In genomic region chr5:1507016-1507375, GRCh38 we compare ENCODE assay signal across 18 cellular contexts. TPM values are rescaled to one million over a fixed set of nuclear protein-coding genes. Genes with fewer than 3 reads are reported as not detected.
A peak's percentile ranks its signal among the peaks of the same experiment; 100 is the strongest.
DNase-seq lines count a peak whose midpoint lies in the region; ATAC-seq and TF ChIP-seq lines count a peak whose summit lies in the region.
"Had no signal": no experiment of that assay in that cellular context is flagged by ENCODE, and none has a peak within 500 bp of the region (broad histone marks: within the 10 kb centered on the region; RNA-seq: fewer than 3 reads in every experiment).

No MANE protein-coding gene starts in this region.

- H3K27me3 ChIP-seq in WERI-Rb-1 (ENCODE audit: insufficient read depth, low read depth, severe bottlenecking) (no peaks in the 10 kb centered on the region), iPS-15b (ENCODE audit: control insufficient read depth, insufficient read depth, low read length) (no peaks in the 10 kb centered on the region)
- H3K27me3 ChIP-seq: colonic mucosa had no signal

- DNase-seq in G401 (ENCODE audit: low spot score) (peak; percentile 39), WERI-Rb-1 (peak; percentile 71), posterior vena cava (ENCODE audit: low spot score) (peak; percentile 76), HuH-7.5 (ENCODE audit: low spot score) (no peak), iPS-NIHi7 (ENCODE audit: extremely low spot score) (no peak), left colon (no peak)
- DNase-seq: activated CD8-positive, alpha-beta T cell treated with anti-CD3 and anti-CD28 coated beads for 36 hours; activated naive CD4-positive, alpha-beta T cell treated with anti-CD3 and anti-CD28 coated beads for 36 hours; activated T-cell treated with anti-CD3 and anti-CD28 coated beads, Interleukin-2, amount 50 U/mL, for 1 hour; colonic mucosa; NCI-H1092 treated with DMSO at 0.1 percent for 48 hours; NCI-H2081; NCI-H510A; retina; SHP77 treated with DMSO at 0.1 percent for 48 hours; stimulated activated naive CD4-positive, alpha-beta T cell had no signal

- H3K9me3 ChIP-seq in WERI-Rb-1 (ENCODE audit: severe bottlenecking) (no peaks in the 10 kb centered on the region), iPS-15b (ENCODE audit: control insufficient read depth, insufficient read depth, low read length) (no peaks in the 10 kb centered on the region)
- H3K9me3 ChIP-seq: colonic mucosa had no signal

- H3K4me3 ChIP-seq in WERI-Rb-1 (ENCODE audit: low read depth, low read length) (no peak overlapping the region), iPS-15b (ENCODE audit: low read depth, low read length) (no peak overlapping the region)
- H3K4me3 ChIP-seq: colonic mucosa had no signal

- no peak for TF ChIP-seq CTCF in WERI-Rb-1 (IDR thresholded peaks at IDR 0.05; ENCODE audit: low read depth, low read length)

- ATAC-seq in left colon (no peak), GM18909 (IDR thresholded peaks at IDR 0.05; ENCODE audit: poor library complexity, unreplicated experiment) (no peak)
- ATAC-seq: activated CD8-positive, alpha-beta T cell treated with anti-CD3 and anti-CD28 coated beads for 36 hours had no signal

- peak overlapping the region; percentile 41 for H3K27ac ChIP-seq in WERI-Rb-1
- H3K27ac ChIP-seq: colonic mucosa had no signal

- H3K9ac ChIP-seq in iPS-15b (ENCODE audit: low read depth, low read length), result peak overlapping the region; percentile 32

- intact Hi-C loops in posterior vena cava (cut with DNase I), result no loop called here
- intact Hi-C loops in left colon (cut with DNase I, micrococcal nuclease), result no loop called here

- H3K36me3 ChIP-seq in WERI-Rb-1, result peaks cover 33% of the 10 kb centered on the region
- H3K36me3 ChIP-seq in iPS-15b (ENCODE audit: control insufficient read depth, insufficient read depth, low read length), result peaks cover 44% of the 10 kb centered on the region
- H3K36me3 ChIP-seq: colonic mucosa had no signal

- in situ Hi-C loops in G401 (cut with HindIII; ENCODE audit: low sequenced_read_pairs), result no loop called here

- peaks cover 11% of the 10 kb centered on the region for H3K4me1 ChIP-seq in iPS-15b (ENCODE audit: control insufficient read depth, insufficient read depth, low read length)
- H3K4me1 ChIP-seq: colonic mucosa had no signal

RNA-seq across cellular contexts. Expression of gene LPCAT1, which starts 16.8 kb away (rescaled TPM):
- 71.5 and 143 TPM in 2 replicates for total RNA-seq in G401 (2014; rRNA removed; shearing (Covaris generic))
- total RNA-seq in posterior vena cava (10 to 100 TPM; 30.8 to 36.9 TPM), left colon (10 to 100 TPM; 13.8 to 16.7 TPM)

Comparison
In these comparisons a context has a peak if more than half of its experiments do, and no peak if none do; other contexts are left out.
1. DNase-seq: peak in G401 (single experiment), WERI-Rb-1 (single experiment) and posterior vena cava (single experiment); none in HuH-7.5 (single experiment), iPS-NIHi7 (single experiment) and left colon (0 of 2).